27 cellular contexts compared by ENCODE assay signal in the genomic region with DNA sequence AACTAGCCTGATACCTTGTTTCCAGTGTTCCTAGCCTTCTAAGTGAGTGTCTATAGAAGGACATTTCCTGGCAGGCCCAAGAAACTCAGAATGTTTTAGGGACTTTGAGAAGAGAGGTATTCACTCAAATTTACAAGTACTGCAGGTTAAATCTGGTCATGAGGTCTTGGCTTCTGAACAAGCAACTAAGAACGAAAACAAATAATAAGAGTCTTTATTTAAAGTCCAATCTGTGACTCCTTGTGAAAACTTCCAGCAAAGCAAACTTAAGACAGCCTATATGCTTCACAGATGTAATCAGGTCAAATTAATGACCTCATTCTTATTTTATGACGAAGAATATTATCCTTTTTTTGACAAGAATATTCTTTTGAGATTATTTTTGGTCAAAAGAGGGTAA.
DNase-seq lines count a peak whose midpoint lies in the region; ATAC-seq and TF ChIP-seq lines count a peak whose summit lies in the region.
"Had no signal": no experiment of that assay in that cellular context is flagged by ENCODE, and none has a peak within 500 bp of the region (broad histone marks: within the 10 kb centered on the region; RNA-seq: fewer than 3 reads in every experiment).

No MANE protein-coding gene starts in this region.

- no peak overlapping the region for H3K18ac ChIP-seq in H9 (ENCODE audit: insufficient read length, low read depth, low read length)

- H3K4me1 ChIP-seq in PC-9 (replicated peaks; ENCODE audit: insufficient read depth) (peaks cover 29% of the 10 kb centered on the region), osteoblast (ENCODE audit: insufficient read depth, low read length) (peaks cover 18% of the 10 kb centered on the region), H9 (ENCODE audit: insufficient read depth, low read length) (peaks cover 4% of the 10 kb centered on the region; the same call in 1 of the 2 replicates)
- H3K4me1 ChIP-seq: HAP-1, right atrium auricular region, suprapubic skin, vagina had no signal

- H3K9me3 ChIP-seq in PC-9 (ENCODE audit: insufficient read depth, low read depth) (no peaks in the 10 kb centered on the region), osteoblast (ENCODE audit: low read depth, low read length) (no peaks in the 10 kb centered on the region), H9 (ENCODE audit: control insufficient read depth, low read depth, low read length) (no peaks in the 10 kb centered on the region)
- H3K9me3 ChIP-seq: HAP-1, ovary, right atrium auricular region, suprapubic skin, vagina had no signal

- peaks cover 11 to 16% of the 10 kb centered on the region in 2 experiments; a peak in 4 of 5 replicates for H3K9me3 Mint-ChIP-seq in H9

- H3K79me2 ChIP-seq in PC-9 (ENCODE audit: low read depth), result no peaks in the 10 kb centered on the region
- no peaks in the 10 kb centered on the region for H3K79me2 ChIP-seq in osteoblast (ENCODE audit: insufficient read depth, low read length)
- H3K79me2 ChIP-seq in H9 (ENCODE audit: insufficient read depth, low read length), result no peaks in the 10 kb centered on the region

- no peak overlapping the region for H3K23ac ChIP-seq in H9 (ENCODE audit: insufficient read length, low read depth, low read length)

- CTCF ChIA-PET in PC-9 (lab: Charles Lee), result interaction anchor here (0.6 kb wide), 2 partner anchors 442 to 573 kb away, joined by 3 to 4 read pairs; no protein-coding TSS in a partner anchor

- no peak overlapping the region for H2BK5ac ChIP-seq in H9 (ENCODE audit: insufficient read length, low read length)

- H3K4me2 ChIP-seq in PC-9, result peak overlapping the region; percentile 73
- H3K4me2 ChIP-seq in osteoblast (ENCODE audit: insufficient read depth, low read length), result peak overlapping the region; percentile 77
- H3K4me2 ChIP-seq in H9 (ENCODE audit: insufficient read depth, insufficient read length, low read length), result no peak overlapping the region

- H2AFZ ChIP-seq in PC-9 (no peak overlapping the region), osteoblast (ENCODE audit: low read length) (peak overlapping the region; percentile 6), H9 (ENCODE audit: low read length) (no peak overlapping the region)

- H3K27ac Mint-ChIP-seq in H9, result no peak overlapping the region
- H3K27ac Mint-ChIP-seq: activated CD4-positive, alpha-beta T cell treated with anti-CD3 and anti-CD28 coated beads, Interleukin-2, amount 10 ng/mL, durations not matched to agents 24 days and 14 days; activated CD8-positive, alpha-beta memory T cell treated with anti-CD3 and anti-CD28 coated beads, Interleukin-2, amount 10 ng/mL, durations not matched to agents 7 days and 5 days; activated naive CD8-positive, alpha-beta T cell; CD4-positive, CD25-positive, alpha-beta regulatory T cell; naive thymus-derived CD4-positive, alpha-beta T cell; T-helper 1 cell treated with Interleukin-12 subunit alpha and Interleukin-12 subunit beta and Interleukin-4 antibody, amounts not matched to agents 30 μg/mL and 1 μg/mL, for 36 hours had no signal

- H3K9me2 ChIP-seq in PC-9 (ENCODE audit: insufficient read depth), result no peaks in the 10 kb centered on the region

- no TSS peak for BruUV-seq in PC-9 (replicated peaks; lab: Mats Ljungman, UMichigan)

- H2BK20ac ChIP-seq in H9 (ENCODE audit: low read depth, low read length, poor library complexity, severe bottlenecking), result no peak overlapping the region

- H3K14ac ChIP-seq in H9 (ENCODE audit: insufficient read depth, low read length), result no peak overlapping the region

- H3K23me2 ChIP-seq in H9 (ENCODE audit: insufficient read length, low read depth, low read length, poor library complexity, severe bottlenecking), result no peaks in the 10 kb centered on the region

- H3K27me3 Mint-ChIP-seq in H9 (ENCODE audit: low read depth), result no peaks in the 10 kb centered on the region

- no peak overlapping the region for H3K4ac ChIP-seq in H9 (ENCODE audit: low read depth, low read length)

- POLR2A ChIA-PET in PC-9 (lab: Charles Lee; ENCODE audit: unreplicated experiment), result no interaction called here

- peaks cover 3 to 6% (median 5%) of the 10 kb centered on the region in 3 experiments; a peak in 6 of 7 replicates for H3K36me3 Mint-ChIP-seq in H9 (ENCODE audit: insufficient read depth in 1 of 3, low read depth in 3 of 3)
- H3K36me3 Mint-ChIP-seq: brain; CD4-positive, CD25-positive, alpha-beta regulatory T cell had no signal

- no peak overlapping the region for H2BK12ac ChIP-seq in H9 (ENCODE audit: insufficient read length, low read depth, low read length)

- H4K20me1 ChIP-seq in PC-9 (ENCODE audit: insufficient read depth) (no peaks in the 10 kb centered on the region), osteoblast (ENCODE audit: insufficient read depth, low read length) (no peaks in the 10 kb centered on the region), H9 (ENCODE audit: control insufficient read depth, insufficient read depth, insufficient read length) (no peaks in the 10 kb centered on the region)

- no peaks in the 10 kb centered on the region for H3K36me3 ChIP-seq in PC-9 (ENCODE audit: low read depth)
- H3K36me3 ChIP-seq in osteoblast (ENCODE audit: insufficient read depth, low read length), result no peaks in the 10 kb centered on the region
- H3K36me3 ChIP-seq: HAP-1, ovary, right atrium auricular region, suprapubic skin, vagina had no signal

- H2BK15ac ChIP-seq in H9 (ENCODE audit: low read depth, low read length), result no peak overlapping the region

- no peak overlapping the region for H4K8ac ChIP-seq in H9 (replicated peaks; ENCODE audit: insufficient read length, low read depth, low read length)

- H3K4me3 ChIP-seq in PC-9 (peak overlapping the region; percentile 18; the same call in 1 of the 2 replicates), choroid plexus epithelial cell (ENCODE audit: low read depth, low read length) (no peak overlapping the region), osteoblast (ENCODE audit: insufficient read depth, low read length) (peak overlapping the region; percentile 9)
- H3K4me3 ChIP-seq: HAP-1, ovary, right atrium auricular region, suprapubic skin, vagina had no signal

- intact Hi-C loops in PC-9 (cut with micrococcal nuclease; ENCODE audit: unreplicated experiment), result loop anchor here (5.0 to 10.0 kb wide), 2 partner anchors 309 to 1517 kb away; no protein-coding TSS in a partner anchor

- no peak overlapping the region for H3K4me3 Mint-ChIP-seq in H9
- H3K4me3 Mint-ChIP-seq: activated CD4-positive, alpha-beta T cell treated with anti-CD3 and anti-CD28 coated beads, Interleukin-2, amount 10 ng/mL, durations not matched to agents 24 days and 14 days; activated CD8-positive, alpha-beta memory T cell treated with anti-CD3 and anti-CD28 coated beads, Interleukin-2, amount 10 ng/mL, durations not matched to agents 7 days and 5 days; activated naive CD8-positive, alpha-beta T cell; brain; CD4-positive, CD25-positive, alpha-beta regulatory T cell; naive thymus-derived CD4-positive, alpha-beta T cell; T-helper 1 cell treated with Interleukin-12 subunit alpha and Interleukin-12 subunit beta and Interleukin-4 antibody, amounts not matched to agents 30 μg/mL and 1 μg/mL, for 36 hours had no signal

- H3F3A ChIP-seq in PC-9 (ENCODE audit: insufficient read depth, low read depth), result peaks cover 36% of the 10 kb centered on the region

- H3K27me3 ChIP-seq in PC-9 (ENCODE audit: insufficient read depth, low read depth) (no peaks in the 10 kb centered on the region), osteoblast (ENCODE audit: insufficient read depth, low read length) (no peaks in the 10 kb centered on the region), H9 (ENCODE audit: insufficient read depth, low read length) (no peaks in the 10 kb centered on the region)
- H3K27me3 ChIP-seq: foreskin keratinocyte, ovary, right atrium auricular region, suprapubic skin, vagina had no signal

- H4K5ac ChIP-seq in H9 (ENCODE audit: insufficient read length, low read depth, low read length), result no peak overlapping the region

- H3K9ac ChIP-seq in H9 (ENCODE audit: extremely low read depth, insufficient read length, low read length), result no peak overlapping the region

- no peak for ATAC-seq in GM21528 (IDR thresholded peaks at IDR 0.05; ENCODE audit: low FRiP score, unreplicated experiment)
- ATAC-seq in HG03469 (IDR thresholded peaks at IDR 0.05; ENCODE audit: unreplicated experiment), result no peak
- ATAC-seq: activated CD8-positive, alpha-beta memory T cell treated with anti-CD3 and anti-CD28 coated beads, Interleukin-2, amount 10 ng/mL, durations not matched to agents 7 days and 5 days; naive thymus-derived CD4-positive, alpha-beta T cell had no signal

- no peak overlapping the region for H4K91ac ChIP-seq in H9 (ENCODE audit: insufficient read length, low read depth, low read length)

- H3K79me1 ChIP-seq in H9 (ENCODE audit: insufficient read depth, low read depth, low read length, poor library complexity, severe bottlenecking), result no peaks in the 10 kb centered on the region

- no peak overlapping the region for H3K56ac ChIP-seq in H9 (ENCODE audit: insufficient read length, low read depth, low read length)

- no CpG with 5 or more reads among the region's 2 CpGs for WGBS in H9 (ENCODE audit: extremely low coverage, insufficient read length, low lambda C conversion rate)

- H3T11ph ChIP-seq in H9 (ENCODE audit: low read length), result no peak overlapping the region

- DNase-seq in ELR (ENCODE audit: low read depth) (peak; percentile 55), PC-9 (no peak), choroid plexus epithelial cell (ENCODE audit: low read depth) (peak; percentile 50), osteoblast (ENCODE audit: insufficient read length, low spot score, missing footprints) (peak; percentile 37), H9 (no peak)
- no peak for DNase-seq in stimulated activated CD4-positive, alpha-beta T cell treated with anti-CD3 and anti-CD28 coated beads, Interleukin-4, amount 100 ng/mL, for 24 hours
- DNase-seq: activated CD4-positive, alpha-beta T cell treated with anti-CD3 and anti-CD28 coated beads, Interleukin-2, amount 10 ng/mL, durations not matched to agents 24 days and 14 days; activated CD8-positive, alpha-beta memory T cell treated with anti-CD3 and anti-CD28 coated beads, Interleukin-2, amount 10 ng/mL, durations not matched to agents 7 days and 5 days; CD4-positive, CD25-positive, alpha-beta regulatory T cell; cortex of kidney; MM.1S; naive thymus-derived CD4-positive, alpha-beta T cell; NCI-H1436 treated with DMSO at 0.1 percent for 48 hours; NCI-H524 treated with DMSO at 0.1 percent for 48 hours; ovary; SHP77 treated with DMSO at 0.1 percent for 48 hours; stimulated activated CD4-positive, alpha-beta T cell treated with anti-CD3 and anti-CD28 coated beads, Interleukin-15, amount 100 ng/mL, for 24 hours had no signal

- no peak overlapping the region for H2BK120ac ChIP-seq in H9 (ENCODE audit: low read depth, low read length, poor library complexity, severe bottlenecking)

- H2AK5ac ChIP-seq in H9 (ENCODE audit: insufficient read length, low read length), result no peak overlapping the region

- no peak for TF ChIP-seq CTCF in PC-9 (conservative IDR thresholded peaks at IDR 0.05)
- no peak for TF ChIP-seq CTCF in choroid plexus epithelial cell (conservative IDR thresholded peaks at IDR 0.05; ENCODE audit: low read depth, low read length)
- no peak for TF ChIP-seq CTCF in osteoblast (IDR thresholded peaks at IDR 0.05; ENCODE audit: extremely low read depth, low read depth, low read length)
- TF ChIP-seq CTCF in H9 (conservative IDR thresholded peaks at IDR 0.05), result no peak

- peak overlapping the region; percentile 79 for H3K27ac ChIP-seq in PC-9
- H3K27ac ChIP-seq in osteoblast (ENCODE audit: low read depth, low read length), result peak overlapping the region; percentile 83
- H3K27ac ChIP-seq in H9 (ENCODE audit: insufficient read length, low read depth, low read length), result no peak overlapping the region
- H3K27ac ChIP-seq: foreskin keratinocyte, ovary, right atrium auricular region, suprapubic skin, vagina had no signal

- peaks cover 4% of the 10 kb centered on the region in 2 experiments for H3K4me1 Mint-ChIP-seq in H9
- H3K4me1 Mint-ChIP-seq: activated CD4-positive, alpha-beta T cell treated with anti-CD3 and anti-CD28 coated beads, Interleukin-2, amount 10 ng/mL, durations not matched to agents 24 days and 14 days; activated CD8-positive, alpha-beta memory T cell treated with anti-CD3 and anti-CD28 coated beads, Interleukin-2, amount 10 ng/mL, durations not matched to agents 7 days and 5 days; CD4-positive, CD25-positive, alpha-beta regulatory T cell; naive thymus-derived CD4-positive, alpha-beta T cell had no signal

Comparison
In these comparisons a context has a peak if more than half of its experiments do, and no peak if none do; other contexts are left out.
1. DNase-seq: peak in ELR (single experiment), choroid plexus epithelial cell (single experiment) and osteoblast (single experiment); none in PC-9 (0 of 2), H9 (single experiment) and stimulated activated CD4-positive, alpha-beta T cell treated with anti-CD3 and anti-CD28 coated beads, Interleukin-4, amount 100 ng/mL, for 24 hours (single experiment).